Comparison of ENCODE assay signal across 23 cellular contexts in the genomic region with DNA sequence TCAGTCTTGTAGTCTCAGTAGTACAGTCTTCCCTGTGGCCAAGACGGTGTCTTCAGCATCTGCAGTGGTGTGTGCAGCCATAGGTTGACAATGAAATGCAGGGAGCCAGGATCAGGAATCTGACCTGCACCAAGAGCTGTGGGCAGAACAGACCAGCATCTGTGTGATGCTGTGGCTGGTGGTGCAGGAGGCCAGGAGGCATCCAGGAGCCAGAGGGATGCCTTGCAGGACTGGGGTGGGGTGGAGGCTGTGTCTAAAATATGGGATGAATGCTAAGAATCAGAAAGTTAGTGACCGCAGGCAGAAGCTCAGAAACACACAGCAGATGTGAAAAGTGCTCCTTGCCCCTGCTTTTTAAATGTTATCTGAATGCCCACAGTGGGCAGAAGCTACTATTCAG.
DNase-seq lines count a peak whose midpoint lies in the region; ATAC-seq lines count a peak whose summit lies in the region.
"Had no signal": no experiment of that assay in that cellular context is flagged by ENCODE, and none has a peak within 500 bp of the region (broad histone marks: within the 10 kb centered on the region; RNA-seq: fewer than 3 reads in every experiment).

No MANE protein-coding gene starts in this region.

- H3K79me2 ChIP-seq in GM23248 (ENCODE audit: insufficient read depth): peaks cover 62% of the 10 kb centered on the region
- no peaks in the 10 kb centered on the region for H3K79me2 ChIP-seq in trophoblast cell (ENCODE audit: control insufficient read depth, insufficient read depth, low read length, poor library complexity)

- H3K18ac ChIP-seq in trophoblast cell (ENCODE audit: low read length): no peak overlapping the region

- H3K9me3 ChIP-seq in GM23248 (ENCODE audit: low read depth) (no peaks in the 10 kb centered on the region), adipocyte (ENCODE audit: control insufficient read depth, low read length) (no peaks in the 10 kb centered on the region), trophoblast cell (ENCODE audit: insufficient read depth, low read depth, low read length) (no peaks in the 10 kb centered on the region)
- H3K9me3 ChIP-seq: A549; BE2C; BLaER1 treated with 17β-estradiol and CSF1 and Interleukin-3, amounts not matched to agents 10 nM and 100 nM had no signal

- peaks cover 56% of the 10 kb centered on the region for H3F3A ChIP-seq in GM23248 (ENCODE audit: insufficient read depth)

- H4K12ac ChIP-seq in trophoblast cell (ENCODE audit: low read depth, low read length): no peak overlapping the region

- no peaks in the 10 kb centered on the region for H3K27me3 ChIP-seq in GM23248 (replicated peaks; ENCODE audit: insufficient read depth)
- no peaks in the 10 kb centered on the region for H3K27me3 ChIP-seq in adipocyte (replicated peaks; ENCODE audit: control insufficient read depth, insufficient read depth, low read length)
- H3K27me3 ChIP-seq in trophoblast cell (ENCODE audit: insufficient read depth, low read length): no peaks in the 10 kb centered on the region
- H3K27me3 ChIP-seq: BLaER1 treated with 17β-estradiol and CSF1 and Interleukin-3, amounts not matched to agents 10 nM and 100 nM had no signal

- no peak overlapping the region for H2BK120ac ChIP-seq in trophoblast cell (ENCODE audit: insufficient read depth, low read length, poor library complexity)

- no peak for ATAC-seq in Right ventricle myocardium inferior
- ATAC-seq: A549, GM12878, GM23338, HCT116 had no signal

- H4K20me1 ChIP-seq in GM23248 (ENCODE audit: insufficient read depth): no peaks in the 10 kb centered on the region
- H4K20me1 ChIP-seq: BLaER1 treated with 17β-estradiol and CSF1 and Interleukin-3, amounts not matched to agents 10 nM and 100 nM had no signal

- in situ Hi-C loops in GM23248 (cut with MboI): no loop called here

- H2BK5ac ChIP-seq in trophoblast cell (ENCODE audit: low read depth, low read length, poor library complexity): no peak overlapping the region

- no peak overlapping the region for H3K14ac ChIP-seq in trophoblast cell (ENCODE audit: low read length)

- no peak overlapping the region for H4K8ac ChIP-seq in trophoblast cell (ENCODE audit: low read depth, low read length)

- no peaks in the 10 kb centered on the region for H3K9me2 ChIP-seq in GM23248 (ENCODE audit: insufficient read depth)

- no peak overlapping the region for H2BK12ac ChIP-seq in trophoblast cell (ENCODE audit: low read length)

- H3K4me1 ChIP-seq in GM23248 (ENCODE audit: insufficient read depth): peaks cover 78% of the 10 kb centered on the region
- peaks cover 66% of the 10 kb centered on the region for H3K4me1 ChIP-seq in adipocyte (ENCODE audit: control insufficient read depth, insufficient read depth, low read length)
- H3K4me1 ChIP-seq in trophoblast cell (ENCODE audit: control insufficient read depth in 1 of 2, insufficient read depth in 2 of 2, low read length in 2 of 2): peaks cover 21% of the 10 kb centered on the region in 2 experiments
- H3K4me1 ChIP-seq: A549, BE2C had no signal

- H3K4me3 ChIP-seq in GM23248: no peak overlapping the region
- H3K4me3 ChIP-seq in adipocyte (ENCODE audit: low read length): peak overlapping the region; percentile 62
- no peak overlapping the region for H3K4me3 ChIP-seq in trophoblast cell (ENCODE audit: low read depth, low read length)
- H3K4me3 ChIP-seq: A549; BLaER1 treated with 17β-estradiol and CSF1 and Interleukin-3, amounts not matched to agents 10 nM and 100 nM; GM12878; GM23338 had no signal

- H2AK5ac ChIP-seq in trophoblast cell (ENCODE audit: low read length): no peak overlapping the region

- H3K23ac ChIP-seq in trophoblast cell (ENCODE audit: low read length): no peak overlapping the region

- 95 to 100% methylated on average over 2 of the region's 2 CpGs for WGBS in GM23248 (ENCODE audit: low coverage in 1 of 2, low lambda C conversion rate in 2 of 2, missing lambda C conversion rate in 2 of 2), 2 experiments
- no CpG with 5 or more reads among the region's 2 CpGs for WGBS in trophoblast cell (ENCODE audit: extremely low coverage, insufficient coverage, insufficient read length)

- no peak overlapping the region for H3K27ac ChIP-seq in GM23248
- H3K27ac ChIP-seq in trophoblast cell (ENCODE audit: low read depth, low read length): no peak overlapping the region
- H3K27ac ChIP-seq: A549; BLaER1 treated with 17β-estradiol and CSF1 and Interleukin-3, amounts not matched to agents 10 nM and 100 nM had no signal

- DNase-seq in EH (ENCODE audit: low read depth) (peak; percentile 43), GM23248 (no peak), adipocyte (ENCODE audit: low read depth) (no peak), trophoblast cell (peak; percentile 82 to 87), SIG-M5 (lab: John Stamatoyannopoulos, UW) (no peak), COLO829 (ENCODE audit: low spot score) (no peak), Right ventricle myocardium inferior (ENCODE audit: missing footprints) (no peak)
- DNase-seq: 8988T; ACHN; AML-193; BE2C; Calu3; CD4-positive, alpha-beta T cell; CD8-positive, alpha-beta memory T cell; COR-L47; DMS53; GDM1; H9 had no signal

- H4K91ac ChIP-seq in trophoblast cell (ENCODE audit: low read depth, low read length): no peak overlapping the region

- intact Hi-C loops in Right ventricle myocardium inferior (cut with DNase I): no loop called here

- no peaks in the 10 kb centered on the region for H3K36me3 ChIP-seq in GM23248 (ENCODE audit: low read depth)
- no peaks in the 10 kb centered on the region for H3K36me3 ChIP-seq in adipocyte (ENCODE audit: control insufficient read depth, insufficient read depth, low read length, severe bottlenecking)
- no peaks in the 10 kb centered on the region for H3K36me3 ChIP-seq in trophoblast cell (ENCODE audit: control insufficient read depth in 1 of 2, insufficient read depth in 2 of 2, low read length in 2 of 2)
- H3K36me3 ChIP-seq: BE2C; BLaER1 treated with 17β-estradiol and CSF1 and Interleukin-3, amounts not matched to agents 10 nM and 100 nM had no signal

- H3K4ac ChIP-seq in trophoblast cell (ENCODE audit: low read depth, low read length): no peak overlapping the region

- no peak overlapping the region for H3K9ac ChIP-seq in GM23248
- H3K9ac ChIP-seq in adipocyte (ENCODE audit: low read length): no peak overlapping the region
- H3K9ac ChIP-seq in trophoblast cell (ENCODE audit: low read length): no peak overlapping the region
- H3K9ac ChIP-seq: BLaER1 treated with 17β-estradiol and CSF1 and Interleukin-3, amounts not matched to agents 10 nM and 100 nM had no signal

- H3K79me1 ChIP-seq in trophoblast cell (ENCODE audit: low read length): no peaks in the 10 kb centered on the region

- H2AFZ ChIP-seq in GM23248: no peak overlapping the region
- no peak overlapping the region for H2AFZ ChIP-seq in trophoblast cell (ENCODE audit: insufficient read depth, low read length, poor library complexity)
- H2AFZ ChIP-seq: GM23338 had no signal

- H3K4me2 ChIP-seq in GM23248 (ENCODE audit: unreplicated experiment) (peak overlapping the region; percentile 22), trophoblast cell (ENCODE audit: low read length) (no peak overlapping the region)
- H3K4me2 ChIP-seq: A549; BLaER1 treated with 17β-estradiol and CSF1 and Interleukin-3, amounts not matched to agents 10 nM and 100 nM; GM23338 had no signal

Comparison
In these comparisons a context has a peak if more than half of its experiments do, and no peak if none do; other contexts are left out.
1. DNase-seq: peak in EH (single experiment) and trophoblast cell (2 of 2); none in GM23248 (single experiment), adipocyte (single experiment), SIG-M5 (single experiment), COLO829 (single experiment) and Right ventricle myocardium inferior (single experiment).